In genomic region chr10:125896088-125896934, GRCh38 we compare ENCODE assay signal across 8 cellular contexts. TPM values are rescaled to one million over a fixed set of nuclear protein-coding genes. Genes with fewer than 3 reads are reported as not detected.
DNase-seq lines count a peak whose midpoint lies in the region; ATAC-seq and TF ChIP-seq lines count a peak whose summit lies in the region.
"Not testable (repeated sequence)": the region's sequence is repeated elsewhere in the genome, so short reads cannot be mapped to it uniquely, and the experiment has no call there.

FANK1 (plus strand) TSS chr10:125896564; CDS start chr10:125896643, 79 bp downstream.

- ATAC-seq in stimulated activated naive B cell treated with anti-CD40 and anti-IgM and Interleukin-4, amounts not matched to agents 10 μg/mL and 1 μg/mL and 100 μg/mL, for 72 hours (replicated peaks): peak; percentile 85 to 86

- DNase-seq in EH (ENCODE audit: low read depth) (peak; percentile 87), GOT3 (lab: John Stamatoyannopoulos, UW) (peak; percentile 26), SK-N-DZ (ENCODE audit: low spot score) (peak; percentile 83), foreskin melanocyte (peak; percentile 68), nephron progenitor cell (peak; percentile 91)
- DNase-seq in activated naive CD4-positive, alpha-beta T cell (lab: John Stamatoyannopoulos, UW): peak; percentile 45 to 62 (median 55)
- peak; percentile 83 for DNase-seq in stimulated activated naive B cell treated with anti-CD40 and anti-IgM and Interleukin-4, amounts not matched to agents 10 μg/mL and 1 μg/mL and 100 μg/mL, for 72 hours

- H3K36me3 ChIP-seq in KMS-11 (ENCODE audit: insufficient read depth): not testable (repeated sequence)

- peak within 1 kb of the TSS; percentile 49 for H3K4me2 ChIP-seq in KMS-11

- peak within 1 kb of the TSS; percentile 75 for H2AFZ ChIP-seq in KMS-11 (ENCODE audit: low read depth)

- not testable (repeated sequence) for H3K9me3 Mint-ChIP-seq in nephron progenitor cell; stimulated activated naive B cell treated with anti-CD40 and anti-IgM and Interleukin-4, amounts not matched to agents 10 μg/mL and 1 μg/mL and 100 μg/mL, for 72 hours

- H3K4me1 Mint-ChIP-seq in nephron progenitor cell: peaks cover 26% of the 10 kb centered on the region
- H3K4me1 Mint-ChIP-seq in stimulated activated naive B cell treated with anti-CD40 and anti-IgM and Interleukin-4, amounts not matched to agents 10 μg/mL and 1 μg/mL and 100 μg/mL, for 72 hours: peaks cover 10 to 24% of the 10 kb centered on the region in 2 donors

- not testable (repeated sequence) for H3K36me3 Mint-ChIP-seq in nephron progenitor cell (ENCODE audit: low read depth); stimulated activated naive B cell treated with anti-CD40 and anti-IgM and Interleukin-4, amounts not matched to agents 10 μg/mL and 1 μg/mL and 100 μg/mL, for 72 hours

- peaks cover 26% of the 10 kb centered on the region for H3K27me3 Mint-ChIP-seq in nephron progenitor cell (ENCODE audit: low read depth, poor library complexity)
- H3K27me3 Mint-ChIP-seq in stimulated activated naive B cell treated with anti-CD40 and anti-IgM and Interleukin-4, amounts not matched to agents 10 μg/mL and 1 μg/mL and 100 μg/mL, for 72 hours: peaks cover 9 to 16% of the 10 kb centered on the region in 2 donors

- not testable (repeated sequence) for H3K79me2 ChIP-seq in KMS-11 (ENCODE audit: insufficient read depth, low read depth)

- H3K27ac Mint-ChIP-seq in nephron progenitor cell: peak within 1 kb of the TSS; percentile 74
- H3K27ac Mint-ChIP-seq in stimulated activated naive B cell treated with anti-CD40 and anti-IgM and Interleukin-4, amounts not matched to agents 10 μg/mL and 1 μg/mL and 100 μg/mL, for 72 hours: peak within 1 kb of the TSS; percentile 88

- H3K4me3 ChIP-seq in KMS-11 (IDR thresholded peaks at IDR 0.05; ENCODE audit: insufficient read depth, low read depth, low read length): not testable (repeated sequence)

- not testable (repeated sequence) for TF ChIP-seq CTCF in KMS-11 (conservative IDR thresholded peaks at IDR 0.05; ENCODE audit: low read depth, low read length); nephron progenitor cell (IDR thresholded peaks at IDR 0.05)

- not testable (repeated sequence) for H3K27me3 ChIP-seq in KMS-11 (ENCODE audit: insufficient read depth, low read depth)

- not testable (repeated sequence) for H4K20me1 ChIP-seq in KMS-11 (ENCODE audit: insufficient read depth)

- H3K27ac ChIP-seq in KMS-11: peak within 1 kb of the TSS; percentile 51

- H3K9ac ChIP-seq in KMS-11: peak within 1 kb of the TSS; percentile 70; the same call in 1 of the 2 replicates

- H3K4me3 Mint-ChIP-seq in nephron progenitor cell: peak within 1 kb of the TSS; percentile 90
- H3K4me3 Mint-ChIP-seq in stimulated activated naive B cell treated with anti-CD40 and anti-IgM and Interleukin-4, amounts not matched to agents 10 μg/mL and 1 μg/mL and 100 μg/mL, for 72 hours: peak within 1 kb of the TSS; percentile 93 to 94

- H3K4me1 ChIP-seq in KMS-11 (ENCODE audit: low read depth, poor library complexity, severe bottlenecking): not testable (repeated sequence)

RNA-seq across cellular contexts. Expression of gene FANK1, which starts in this region (rescaled TPM):
- polyA plus RNA-seq in SK-N-DZ (2014; cell fraction: cytosol; rRNA removed): not detected in 2 replicates
- not detected in 2 replicates for polyA plus RNA-seq in SK-N-DZ (2014; cell fraction: nucleus; rRNA removed)

Comparison
In these comparisons a context has a peak if more than half of its experiments do, and no peak if none do; other contexts are left out.
1. DNase-seq: peak in every context shown above with its lines; median percentile 91 in nephron progenitor cell; 87 in EH; 83 in SK-N-DZ; 83 in stimulated activated naive B cell treated with anti-CD40 and anti-IgM and Interleukin-4, amounts not matched to agents 10 μg/mL and 1 μg/mL and 100 μg/mL, for 72 hours; 68 in foreskin melanocyte; 55 in activated naive CD4-positive, alpha-beta T cell; 26 in GOT3.